In the genomic region with DNA sequence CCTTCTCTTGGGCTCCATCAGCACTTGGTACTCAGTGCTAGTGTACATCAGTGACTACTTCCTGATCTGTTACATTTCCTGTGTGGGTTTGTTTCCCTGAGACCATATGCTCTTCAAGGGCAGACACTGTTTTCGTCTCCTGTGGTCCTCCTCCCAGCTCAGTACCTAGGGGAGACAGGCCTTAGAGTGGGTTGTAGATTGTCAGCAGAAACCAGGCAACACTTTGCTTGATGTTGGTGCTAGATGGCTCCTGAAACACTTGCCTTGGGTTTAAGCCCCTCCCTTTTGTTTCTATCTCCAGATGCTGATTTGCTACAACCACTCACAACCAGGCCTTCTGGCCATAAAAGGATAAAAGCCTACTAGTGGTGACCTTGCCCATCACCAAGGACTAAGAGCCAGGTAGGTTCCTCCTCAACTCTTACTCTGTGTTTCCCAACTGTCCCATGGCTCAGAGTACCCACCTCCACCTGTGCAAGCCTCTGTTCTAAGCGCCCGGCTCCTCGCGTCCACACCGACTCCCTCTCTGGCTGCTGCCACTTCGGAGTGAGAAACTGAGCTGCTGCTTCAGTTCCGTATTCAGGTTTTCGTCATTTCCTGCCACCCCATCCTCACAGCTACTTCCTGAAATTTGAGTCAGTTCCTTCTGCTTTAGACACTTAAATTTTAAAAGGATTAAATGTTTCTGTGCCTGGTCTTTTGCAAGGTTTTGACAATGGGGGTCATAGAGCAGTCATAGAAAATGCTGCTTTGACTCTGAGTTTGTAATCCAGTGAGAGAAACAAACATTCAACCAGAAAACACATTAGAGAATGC, we compare ENCODE assay signal across 8 cellular contexts. TPM values are rescaled to one million over a fixed set of nuclear protein-coding genes. Genes with fewer than 3 reads are reported as not detected.
DNase-seq lines count a peak whose midpoint lies in the region; ATAC-seq, FAIRE-seq and TF ChIP-seq lines count a peak whose summit lies in the region.

TSS of gene HCLS1 (minus strand) at position 548 of the 816 bp plus-strand sequence. CDS start 2,556 bp downstream, outside the sequence.

- peak; percentile 41 to 77 (median 60) for ATAC-seq in heart left ventricle

- H3K4me1 ChIP-seq in OCI-LY1 (ENCODE audit: insufficient read depth, low read length, severe bottlenecking), result peaks cover 30% of the 10 kb centered on the region
- H3K4me1 ChIP-seq in heart left ventricle, result peaks cover 0 to 43% (median 14%) of the 10 kb centered on the region in 12 donors

- H2AFZ ChIP-seq in OCI-LY1 (ENCODE audit: low read length), result peak within 1 kb of the TSS; percentile 36; the same call in 1 of the 2 replicates

- H3K27ac Mint-ChIP-seq in HFFc6, result peak within 1 kb of the TSS; percentile 45; the same call in 1 of the 2 replicates
- peak within 1 kb of the TSS; percentile 99 for H3K27ac Mint-ChIP-seq in activated T-helper 1 cell treated with anti-CD3 and anti-CD28 coated beads, Interleukin-12 subunit alpha, Interleukin-12 subunit beta, Interleukin-2, Interleukin-4 antibody, amounts not matched to agents 30 ng/mL and 10 ng/mL and 1 ng/mL, durations not matched to agents 14 hours and 24 hours and 36 hours

- peak within 1 kb of the TSS; percentile 41 for H3K4me3 Mint-ChIP-seq in HFFc6
- H3K4me3 Mint-ChIP-seq in activated T-helper 1 cell treated with anti-CD3 and anti-CD28 coated beads, Interleukin-12 subunit alpha, Interleukin-12 subunit beta, Interleukin-2, Interleukin-4 antibody, amounts not matched to agents 30 ng/mL and 10 ng/mL and 1 ng/mL, durations not matched to agents 14 hours and 24 hours and 36 hours, result peak within 1 kb of the TSS; percentile 95

- H3K27ac ChIP-seq in OCI-LY1 (ENCODE audit: low read depth, low read length, poor library complexity, severe bottlenecking) (peak within 1 kb of the TSS; percentile 78), heart left ventricle (peak within 1 kb of the TSS; percentile 11 to 97 (median 50))

- H3K4me3 ChIP-seq in OCI-LY1 (ENCODE audit: low read depth, low read length, poor library complexity, severe bottlenecking) (peak within 1 kb of the TSS; percentile 67), heart left ventricle (peak within 1 kb of the TSS in 11 of 12 donors; percentile 18 to 63 (median 38))

- H3K9me3 ChIP-seq in OCI-LY1 (ENCODE audit: low read length) (no peaks in the 10 kb centered on the region), heart left ventricle (no peaks in the 10 kb centered on the region)

- peak within 1 kb of the TSS; percentile 96 for H3K4me2 ChIP-seq in OCI-LY1 (ENCODE audit: low read length)

- no peaks in the 10 kb centered on the region for H3K9me2 ChIP-seq in OCI-LY1 (ENCODE audit: low read depth, low read length)

- peak within 1 kb of the TSS; percentile 70 for H3K9ac ChIP-seq in OCI-LY1 (ENCODE audit: low read length)

- 58 to 64% (median 60%) methylated on average over 9 of the region's 9 CpGs for WGBS in heart left ventricle, 4 donors

- no peaks in the 10 kb centered on the region for H3K27me3 ChIP-seq in OCI-LY1 (ENCODE audit: insufficient read depth, low read length)
- no peaks in the 10 kb centered on the region for H3K27me3 ChIP-seq in heart left ventricle

- no peaks in the 10 kb centered on the region for H3K9me3 Mint-ChIP-seq in HFFc6
- H3K9me3 Mint-ChIP-seq in activated T-helper 1 cell treated with anti-CD3 and anti-CD28 coated beads, Interleukin-12 subunit alpha, Interleukin-12 subunit beta, Interleukin-2, Interleukin-4 antibody, amounts not matched to agents 30 ng/mL and 10 ng/mL and 1 ng/mL, durations not matched to agents 14 hours and 24 hours and 36 hours, result no peaks in the 10 kb centered on the region

- peaks cover 11% of the 10 kb centered on the region for H3K4me1 Mint-ChIP-seq in HFFc6 (ENCODE audit: low read depth)
- peaks cover 57% of the 10 kb centered on the region for H3K4me1 Mint-ChIP-seq in activated T-helper 1 cell treated with anti-CD3 and anti-CD28 coated beads, Interleukin-12 subunit alpha, Interleukin-12 subunit beta, Interleukin-2, Interleukin-4 antibody, amounts not matched to agents 30 ng/mL and 10 ng/mL and 1 ng/mL, durations not matched to agents 14 hours and 24 hours and 36 hours (ENCODE audit: low read depth)

- H3K36me3 Mint-ChIP-seq in HFFc6 (ENCODE audit: low read depth), result peaks cover 17% of the 10 kb centered on the region
- H3K36me3 Mint-ChIP-seq in activated T-helper 1 cell treated with anti-CD3 and anti-CD28 coated beads, Interleukin-12 subunit alpha, Interleukin-12 subunit beta, Interleukin-2, Interleukin-4 antibody, amounts not matched to agents 30 ng/mL and 10 ng/mL and 1 ng/mL, durations not matched to agents 14 hours and 24 hours and 36 hours (ENCODE audit: low read depth), result peaks cover 64% of the 10 kb centered on the region

- H3K36me3 ChIP-seq in OCI-LY1 (ENCODE audit: insufficient read depth, low read length) (peaks cover 40% of the 10 kb centered on the region), heart left ventricle (peaks cover 0 to 57% (median 29%) of the 10 kb centered on the region in 9 donors)

- H3K79me2 ChIP-seq in OCI-LY1 (ENCODE audit: insufficient read depth, low read length), result peaks cover 20% of the 10 kb centered on the region

- no peaks in the 10 kb centered on the region for H4K20me1 ChIP-seq in OCI-LY1 (ENCODE audit: insufficient read depth, low read length)

- FAIRE-seq in GM12891 (lab: Jason Lieb, UNC), result peak; percentile 100

- TF ChIP-seq CTCF in HFFc6 (IDR thresholded peaks at IDR 0.05) (no peak), OCI-LY1 (IDR thresholded peaks at IDR 0.05; ENCODE audit: low read length) (peak; percentile 24; the same call in 1 of the 2 replicates), heart left ventricle (IDR thresholded peaks at IDR 0.05) (no peak)

- intact Hi-C loops in activated T-helper 1 cell treated with anti-CD3 and anti-CD28 coated beads, Interleukin-12 subunit alpha, Interleukin-12 subunit beta, Interleukin-2, Interleukin-4 antibody, amounts not matched to agents 30 ng/mL and 10 ng/mL and 1 ng/mL, durations not matched to agents 14 hours and 24 hours and 36 hours (cut with micrococcal nuclease), result loop anchor here (1.0 to 5.0 kb wide), 8 partner anchors 30 to 1542 kb away; partner anchors contain the start of genes EAF2, GOLGB1, HSPBAP1 and IQCB1
- intact Hi-C loops in heart left ventricle (cut with DNase I), result loop anchor here in 1 of 10 donors (10.0 kb wide), 1 partner anchor 64 kb away; no protein-coding TSS in a partner anchor

- H3F3A ChIP-seq in OCI-LY1 (ENCODE audit: insufficient read depth, low read length), result no peaks in the 10 kb centered on the region

- TF ChIP-seq POLR2A in GM12891 (IDR thresholded peaks at IDR 0.05; ENCODE audit: low read depth, low read length) (peak; percentile 97), heart left ventricle (IDR thresholded peaks at IDR 0.05) (peak in 1 of 2 donors; percentile 51)

- DNase-seq in GM12891 (ENCODE audit: insufficient read length, low spot score), result peak; percentile 31
- no peak for DNase-seq in HFFc6
- peak; percentile 73 for DNase-seq in activated T-helper 1 cell treated with anti-CD3 and anti-CD28 coated beads, Interleukin-12 subunit alpha, Interleukin-12 subunit beta, Interleukin-2, Interleukin-4 antibody, amounts not matched to agents 30 ng/mL and 10 ng/mL and 1 ng/mL, durations not matched to agents 14 hours and 24 hours and 36 hours (ENCODE audit: low spot score)
- peak; percentile 45 to 69 (median 54) for DNase-seq in heart left ventricle
- peak; percentile 73 for DNase-seq in stimulated activated CD4-positive, alpha-beta T cell treated with anti-CD3 and anti-CD28 coated beads, Interleukin-1b, Interleukin-23, amount 100 ng/mL, for 48 hours
- no peak for DNase-seq in cerebellar cortex (ENCODE audit: low spot score)
- DNase-seq in NCI-H748 (lab: John Stamatoyannopoulos, UW; ENCODE audit: unreplicated experiment), result no peak

- H3K27me3 Mint-ChIP-seq in HFFc6 (ENCODE audit: insufficient read depth), result peaks cover 2% of the 10 kb centered on the region
- H3K27me3 Mint-ChIP-seq in activated T-helper 1 cell treated with anti-CD3 and anti-CD28 coated beads, Interleukin-12 subunit alpha, Interleukin-12 subunit beta, Interleukin-2, Interleukin-4 antibody, amounts not matched to agents 30 ng/mL and 10 ng/mL and 1 ng/mL, durations not matched to agents 14 hours and 24 hours and 36 hours (ENCODE audit: insufficient read depth), result no peaks in the 10 kb centered on the region

TF ChIP-seq in GM12891, 5 proteins besides CTCF, POLR2A, EP300 and RAD21:
- TF ChIP-seq POLR2AphosphoS5 (IDR thresholded peaks at IDR 0.05; ENCODE audit: low read depth, low read length) (peak; percentile 99), TAF1 (IDR thresholded peaks at IDR 0.05; ENCODE audit: low read depth, low read length) (peak; percentile 98), PAX5 (IDR thresholded peaks at IDR 0.05; ENCODE audit: insufficient read depth, low read length, severe bottlenecking) (no peak), POU2F2 (IDR thresholded peaks at IDR 0.05; ENCODE audit: low read depth, low read length) (peak; percentile 91; the same call in 1 of the 2 replicates), SPI1 (IDR thresholded peaks at IDR 0.05; ENCODE audit: low read depth, low read length) (peak; percentile 89)

RNA-seq across cellular contexts. Expression of gene HCLS1, which starts in this region (rescaled TPM):
- polyA plus RNA-seq in GM12891 (2012; ENCODE audit: low read depth, missing spikeins), result 218 TPM
- total RNA-seq in HFFc6 (2021; fragmentation: NEBNext Ultra II Directional; extraction: Animal tissue kit (Norgen Biotek cat#: 25700)), result 1 to 10 TPM in 5 of 6 experiments, under 1 TPM in 1; 0.47 to 6.6 (median 5.3) TPM
- 234 and 235 TPM in 2 replicates for total RNA-seq in activated T-helper 1 cell treated with anti-CD3 and anti-CD28 coated beads, Interleukin-12 subunit alpha, Interleukin-12 subunit beta, Interleukin-2, Interleukin-4 antibody, amounts not matched to agents 30 ng/mL and 10 ng/mL and 1 ng/mL, durations not matched to agents 14 hours and 24 hours and 36 hours
- 10 to 100 TPM in 7 of 9 donors, 1 to 10 TPM in 2; 7.4 to 72.4 (median 10.6) TPM for total RNA-seq in heart left ventricle
- 10 to 100 TPM in 1 of 2 donors, 1 to 10 TPM in 1; 8.9 to 18.0 TPM for polyA plus RNA-seq in heart left ventricle

Comparison
In these comparisons a context has a peak if more than half of its experiments do, and no peak if none do; other contexts are left out.
1. DNase-seq: peak in GM12891 (single experiment), activated T-helper 1 cell treated with anti-CD3 and anti-CD28 coated beads, Interleukin-12 subunit alpha, Interleukin-12 subunit beta, Interleukin-2, Interleukin-4 antibody, amounts not matched to agents 30 ng/mL and 10 ng/mL and 1 ng/mL, durations not matched to agents 14 hours and 24 hours and 36 hours (single experiment), heart left ventricle (5 of 5) and stimulated activated CD4-positive, alpha-beta T cell treated with anti-CD3 and anti-CD28 coated beads, Interleukin-1b, Interleukin-23, amount 100 ng/mL, for 48 hours (single experiment); none in HFFc6 (single experiment), cerebellar cortex (single experiment) and NCI-H748 (single experiment).